In genomic region chr2:25228848-25229674, GRCh38 we compare ENCODE assay signal across 1 cellular context.
TF ChIP-seq lines count a peak whose summit lies in the region.

No MANE protein-coding gene starts in this region.

TF ChIP-seq in K562, 482 proteins besides CTCF, POLR2A, EP300 and RAD21 (continued from another document and continues in another):
- TF ChIP-seq CREB3L1 (IDR thresholded peaks at IDR 0.05; ENCODE audit: borderline replicate concordance, low read depth) = no peak
- TF ChIP-seq RB1 (IDR thresholded peaks at IDR 0.05; ENCODE audit: low read depth) = peak; percentile 72
- no peak for TF ChIP-seq ZNF830 (CRISPR knock-in tag; IDR thresholded peaks at IDR 0.05)
- TF ChIP-seq SIN3A (IDR thresholded peaks at IDR 0.05; ENCODE audit: borderline replicate concordance in 2 of 2, control insufficient read depth in 1 of 2, low read depth in 2 of 2, low read length in 2 of 2) = no peak
- no peak for TF ChIP-seq NFE2 (IDR thresholded peaks at IDR 0.05; ENCODE audit: low read depth)
- TF ChIP-seq CEBPG (CRISPR knock-in tag; IDR thresholded peaks at IDR 0.05) = no peak
- no peak for TF ChIP-seq CEBPG (tag; conservative IDR thresholded peaks at IDR 0.05 in 1 of 2, IDR thresholded peaks at IDR 0.05 in 1 of 2)
- TF ChIP-seq ZC3H11A (IDR thresholded peaks at IDR 0.05; ENCODE audit: low read depth, low read length) = no peak
- TF ChIP-seq STAT6 (CRISPR knock-in tag; IDR thresholded peaks at IDR 0.05) = no peak
- TF ChIP-seq ZNF23 (CRISPR knock-in tag; IDR thresholded peaks at IDR 0.05) = no peak
- TF ChIP-seq USF2 (CRISPR knock-in tag; IDR thresholded peaks at IDR 0.05) = no peak
- no peak for TF ChIP-seq NR0B1 (IDR thresholded peaks at IDR 0.05; ENCODE audit: partially characterized antibody)
- no peak for TF ChIP-seq MEIS2 (IDR thresholded peaks at IDR 0.05; ENCODE audit: partially characterized antibody)
- TF ChIP-seq ZNF77 (CRISPR knock-in tag; IDR thresholded peaks at IDR 0.05) = no peak
- TF ChIP-seq PYGO2 (tag; IDR thresholded peaks at IDR 0.05) = no peak
- no peak for TF ChIP-seq PCBP2 (IDR thresholded peaks at IDR 0.05; ENCODE audit: low read depth, low read length, poor library complexity, severe bottlenecking)
- no peak for TF ChIP-seq RBM22 (IDR thresholded peaks at IDR 0.05; ENCODE audit: low read depth, low read length, poor library complexity, severe bottlenecking)
- TF ChIP-seq RBBP5 (IDR thresholded peaks at IDR 0.05; ENCODE audit: borderline replicate concordance, insufficient read depth, low read length, poor library complexity, severe bottlenecking) = no peak
- no peak for TF ChIP-seq MCM2 (IDR thresholded peaks at IDR 0.05; ENCODE audit: low read depth)
- TF ChIP-seq ELF2 (CRISPR knock-in tag; IDR thresholded peaks at IDR 0.05) = no peak
- no peak for TF ChIP-seq HEY1 (CRISPR knock-in tag; IDR thresholded peaks at IDR 0.05; ENCODE audit: borderline replicate concordance)
- TF ChIP-seq TSHZ1 (CRISPR knock-in tag; IDR thresholded peaks at IDR 0.05) = no peak
- no peak for TF ChIP-seq ID3 (CRISPR knock-in tag; IDR thresholded peaks at IDR 0.05)
- no peak for TF ChIP-seq ID3 (tag; IDR thresholded peaks at IDR 0.05)
- TF ChIP-seq CEBPB (tag; IDR thresholded peaks at IDR 0.05) = no peak
- no peak for TF ChIP-seq ZNF212 (CRISPR knock-in tag; IDR thresholded peaks at IDR 0.05)
- TF ChIP-seq ZBTB5 (IDR thresholded peaks at IDR 0.05) = no peak
- no peak for TF ChIP-seq BRD4 (IDR thresholded peaks at IDR 0.05)
- no peak for TF ChIP-seq ZBED1 (IDR thresholded peaks at IDR 0.05)
- no peak for TF ChIP-seq ZNF277 (CRISPR knock-in tag; IDR thresholded peaks at IDR 0.05; ENCODE audit: borderline replicate concordance)
- TF ChIP-seq CTCFL (IDR thresholded peaks at IDR 0.05; ENCODE audit: borderline replicate concordance, insufficient read depth, low read depth, low read length, poor library complexity, severe bottlenecking) = peak; percentile 72
- TF ChIP-seq THAP7 (CRISPR knock-in tag; IDR thresholded peaks at IDR 0.05) = no peak
- TF ChIP-seq ZNF384 (IDR thresholded peaks at IDR 0.05; ENCODE audit: low read depth, low read length) = 0 out of 2 replicates have a peak, but pooled peaks have one; percentile 26
- no peak for TF ChIP-seq DDX20 (tag; IDR thresholded peaks at IDR 0.05; ENCODE audit: low read depth)
- TF ChIP-seq SMARCC2 (IDR thresholded peaks at IDR 0.05; ENCODE audit: low read depth) = no peak
- peak; percentile 69; the same call in 1 of the 2 replicates for TF ChIP-seq ZBTB7A (IDR thresholded peaks at IDR 0.05; ENCODE audit: borderline replicate concordance, control insufficient read depth, low read depth, low read length)
- TF ChIP-seq HMG20A (CRISPR knock-in tag; conservative IDR thresholded peaks at IDR 0.05) = no peak
- TF ChIP-seq SIN3B (IDR thresholded peaks at IDR 0.05; ENCODE audit: low read depth) = 0 out of 2 replicates have a peak, but pooled peaks have one; percentile 18
- TF ChIP-seq TCFL5 (CRISPR knock-in tag; conservative IDR thresholded peaks at IDR 0.05) = no peak
- TF ChIP-seq BCLAF1 (IDR thresholded peaks at IDR 0.05; ENCODE audit: borderline replicate concordance in 1 of 2, control insufficient read depth in 1 of 2, low read depth in 2 of 2, low read length in 1 of 2) = no peak
- no peak for TF ChIP-seq EP400 (IDR thresholded peaks at IDR 0.05)
- no peak for TF ChIP-seq MYBL2 (IDR thresholded peaks at IDR 0.05; ENCODE audit: low read depth)
- no peak for TF ChIP-seq MYBL2 (CRISPR knock-in tag; IDR thresholded peaks at IDR 0.05; ENCODE audit: borderline replicate concordance)
- no peak for TF ChIP-seq MTA2 (IDR thresholded peaks at IDR 0.05; ENCODE audit: low read depth)
- no peak for TF ChIP-seq TAF1 (IDR thresholded peaks at IDR 0.05; ENCODE audit: control insufficient read depth, extremely low read depth, insufficient read depth, low read length, severe bottlenecking)
